Comparison of ENCODE assay signal across 1 cellular context in genomic region chr5:33440482-33441240, GRCh38.
TF ChIP-seq lines count a peak whose summit lies in the region.

TARS1 (plus strand) TSS chr5:33440965; CDS start chr5:33441087, 122 bp downstream.

TF ChIP-seq in HepG2, 621 proteins besides CTCF, POLR2A, EP300 and RAD21 (continued from another document and continues in another):
- TF ChIP-seq ZNF281 (CRISPR knock-in tag; IDR thresholded peaks at IDR 0.05; ENCODE audit: borderline replicate concordance) (peak; percentile 89; the same call in 1 of the 2 replicates), ZSCAN21 (CRISPR knock-in tag; IDR thresholded peaks at IDR 0.05; ENCODE audit: borderline replicate concordance) (no peak), ZNF879 (CRISPR knock-in tag; IDR thresholded peaks at IDR 0.05) (no peak), ZNF569 (CRISPR knock-in tag; IDR thresholded peaks at IDR 0.05; ENCODE audit: borderline replicate concordance) (peak; percentile 40; the same call in 1 of the 2 replicates), ZSCAN12 (CRISPR knock-in tag; IDR thresholded peaks at IDR 0.05) (no peak), RFXAP (CRISPR knock-in tag; IDR thresholded peaks at IDR 0.05; ENCODE audit: borderline replicate concordance) (peak; percentile 73; the same call in 1 of the 2 replicates), CEBPG (CRISPR knock-in tag; IDR thresholded peaks at IDR 0.05) (peak; percentile 99), U2AF2 (IDR thresholded peaks at IDR 0.05; ENCODE audit: low read depth, low read length) (no peak), TBX2 (CRISPR knock-in tag; IDR thresholded peaks at IDR 0.05; ENCODE audit: borderline replicate concordance) (peak; percentile 68), TFAP4 (IDR thresholded peaks at IDR 0.05; ENCODE audit: borderline replicate concordance, low read depth) (peak; percentile 93), FOXM1 (CRISPR knock-in tag; IDR thresholded peaks at IDR 0.05) (no peak), ZMAT5 (CRISPR knock-in tag; IDR thresholded peaks at IDR 0.05; ENCODE audit: borderline replicate concordance, low read depth) (no peak), SIN3A (IDR thresholded peaks at IDR 0.05; ENCODE audit: borderline replicate concordance, low read depth, low read length) (peak; percentile 60), ZNF841 (CRISPR knock-in tag; IDR thresholded peaks at IDR 0.05; ENCODE audit: borderline replicate concordance) (no peak), ZBTB42 (CRISPR knock-in tag; IDR thresholded peaks at IDR 0.05) (no peak), ETV5 (CRISPR knock-in tag; IDR thresholded peaks at IDR 0.05; ENCODE audit: borderline replicate concordance) (peak; percentile 66; the same call in 1 of the 2 replicates), ZNF350 (CRISPR knock-in tag; IDR thresholded peaks at IDR 0.05; ENCODE audit: borderline replicate concordance, low read depth) (peak; percentile 80; the same call in 1 of the 2 replicates), ZNF430 (CRISPR knock-in tag; IDR thresholded peaks at IDR 0.05) (no peak), ZBTB4 (CRISPR knock-in tag; IDR thresholded peaks at IDR 0.05; ENCODE audit: borderline replicate concordance) (peak; percentile 22; the same call in 1 of the 2 replicates), ZNF850 (CRISPR knock-in tag; conservative IDR thresholded peaks at IDR 0.05) (no peak), MYNN (CRISPR knock-in tag; IDR thresholded peaks at IDR 0.05; ENCODE audit: low read depth) (no peak), ZNF7 (CRISPR knock-in tag; IDR thresholded peaks at IDR 0.05) (no peak), SP4 (CRISPR knock-in tag; IDR thresholded peaks at IDR 0.05) (peak; percentile 90), THAP11 (CRISPR knock-in tag; IDR thresholded peaks at IDR 0.05) (peak; percentile 91), ZUFSP (CRISPR knock-in tag; IDR thresholded peaks at IDR 0.05; ENCODE audit: borderline replicate concordance) (no peak), CENPBD1 (CRISPR knock-in tag; IDR thresholded peaks at IDR 0.05; ENCODE audit: borderline replicate concordance, low read depth) (no peak), ELF3 (CRISPR knock-in tag; IDR thresholded peaks at IDR 0.05) (peak; percentile 94), EZH2 (conservative IDR thresholded peaks at IDR 0.05; ENCODE audit: low read depth, low read length) (no peak), BCL6 (CRISPR knock-in tag; IDR thresholded peaks at IDR 0.05) (peak; percentile 99), ZC3H13 (CRISPR knock-in tag; IDR thresholded peaks at IDR 0.05) (no peak), CEBPB (IDR thresholded peaks at IDR 0.05; ENCODE audit: borderline replicate concordance, low read depth, low read length) (peak; percentile 96), ZNF564 (CRISPR knock-in tag; IDR thresholded peaks at IDR 0.05) (no peak), ZSCAN22 (CRISPR knock-in tag; IDR thresholded peaks at IDR 0.05) (no peak), KDM6A (CRISPR knock-in tag; IDR thresholded peaks at IDR 0.05; ENCODE audit: low read depth) (no peak), ZNF263 (CRISPR knock-in tag; IDR thresholded peaks at IDR 0.05) (peak; percentile 53; the same call in 1 of the 2 replicates), MTA3 (CRISPR knock-in tag; IDR thresholded peaks at IDR 0.05) (no peak), CENPT (CRISPR knock-in tag; IDR thresholded peaks at IDR 0.05; ENCODE audit: low read depth) (no peak), FOXA3 (CRISPR knock-in tag; IDR thresholded peaks at IDR 0.05) (peak; percentile 49; the same call in 1 of the 2 replicates), RARA (CRISPR knock-in tag; IDR thresholded peaks at IDR 0.05) (peak; percentile 94), BCLAF1 (IDR thresholded peaks at IDR 0.05) (no peak), ZNF275 (CRISPR knock-in tag; IDR thresholded peaks at IDR 0.05; ENCODE audit: borderline replicate concordance) (peak; percentile 68; the same call in 1 of the 2 replicates), ISX (CRISPR knock-in tag; conservative IDR thresholded peaks at IDR 0.05) (no peak), TAF1 (CRISPR knock-in tag; IDR thresholded peaks at IDR 0.05) (peak; percentile 72), ETS1 (CRISPR knock-in tag; IDR thresholded peaks at IDR 0.05) (peak; percentile 60; the same call in 1 of the 2 replicates), PLRG1 (conservative IDR thresholded peaks at IDR 0.05) (no peak), U2AF1 (optimal IDR thresholded peaks at IDR 0.05; ENCODE audit: low read depth, low read length) (peak; percentile 81), PLSCR1 (CRISPR knock-in tag; IDR thresholded peaks at IDR 0.05; ENCODE audit: borderline replicate concordance) (no peak; the same call in 1 of the 2 replicates), ZNF619 (CRISPR knock-in tag; IDR thresholded peaks at IDR 0.05) (peak; percentile 74; the same call in 1 of the 2 replicates), SMAD9 (CRISPR knock-in tag; IDR thresholded peaks at IDR 0.05) (no peak), PATZ1 (CRISPR knock-in tag; IDR thresholded peaks at IDR 0.05) (peak; percentile 72)
